Comparison of ENCODE assay signal across 8 cellular contexts in the genomic region with DNA sequence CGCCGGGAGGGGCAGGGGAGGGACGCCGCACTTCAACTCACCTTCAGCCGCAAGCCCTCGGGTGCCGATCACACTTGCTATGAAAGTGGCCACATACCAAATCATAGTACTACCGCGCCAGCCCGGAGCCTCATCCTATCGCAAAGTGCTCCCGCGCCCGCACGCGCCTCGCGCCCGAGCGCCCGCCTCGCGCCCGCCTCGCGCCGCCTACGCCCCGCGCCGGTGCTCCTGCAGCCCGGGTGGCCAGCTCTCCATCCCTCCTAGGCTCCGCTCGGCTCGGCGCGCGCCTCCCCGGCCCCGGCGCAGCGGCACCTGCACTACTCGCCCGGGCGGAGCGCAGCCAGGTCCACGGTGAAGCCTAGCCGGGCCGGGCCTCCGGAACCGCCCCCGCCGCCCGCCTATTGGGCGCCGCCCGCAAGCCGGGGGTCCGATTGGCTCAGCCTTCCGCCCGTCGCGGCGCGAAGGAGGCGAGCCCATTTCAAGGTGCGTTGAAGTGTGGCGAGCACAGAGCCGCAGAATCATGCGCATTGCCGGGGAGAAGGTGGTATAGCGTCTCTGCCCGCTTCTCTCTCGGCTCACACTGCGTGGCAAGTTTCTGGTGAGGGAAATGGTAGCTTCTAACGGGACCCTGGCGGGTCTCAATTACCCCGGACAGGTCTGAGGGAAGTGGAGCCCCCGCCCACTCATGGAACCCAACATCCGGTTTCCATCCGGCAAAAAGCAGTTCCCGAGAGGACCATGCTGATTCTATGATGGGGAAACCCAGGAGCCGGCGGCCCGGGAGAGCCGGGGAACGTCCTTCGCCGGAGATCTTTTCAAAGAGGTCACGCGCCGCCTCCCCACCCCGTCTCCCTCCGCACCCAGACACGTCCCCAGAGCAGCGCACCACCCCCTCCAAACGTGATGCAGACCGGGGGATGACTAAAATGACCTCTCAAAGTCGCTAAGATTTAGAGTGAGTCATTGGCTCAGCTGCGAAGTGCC. TPM values are rescaled to one million over a fixed set of nuclear protein-coding genes. Genes with fewer than 3 reads are reported as not detected.
A peak's percentile ranks its signal among the peaks of the same experiment; 100 is the strongest.
DNase-seq lines count a peak whose midpoint lies in the region; ATAC-seq and TF ChIP-seq lines count a peak whose summit lies in the region.

A gene with protein sequence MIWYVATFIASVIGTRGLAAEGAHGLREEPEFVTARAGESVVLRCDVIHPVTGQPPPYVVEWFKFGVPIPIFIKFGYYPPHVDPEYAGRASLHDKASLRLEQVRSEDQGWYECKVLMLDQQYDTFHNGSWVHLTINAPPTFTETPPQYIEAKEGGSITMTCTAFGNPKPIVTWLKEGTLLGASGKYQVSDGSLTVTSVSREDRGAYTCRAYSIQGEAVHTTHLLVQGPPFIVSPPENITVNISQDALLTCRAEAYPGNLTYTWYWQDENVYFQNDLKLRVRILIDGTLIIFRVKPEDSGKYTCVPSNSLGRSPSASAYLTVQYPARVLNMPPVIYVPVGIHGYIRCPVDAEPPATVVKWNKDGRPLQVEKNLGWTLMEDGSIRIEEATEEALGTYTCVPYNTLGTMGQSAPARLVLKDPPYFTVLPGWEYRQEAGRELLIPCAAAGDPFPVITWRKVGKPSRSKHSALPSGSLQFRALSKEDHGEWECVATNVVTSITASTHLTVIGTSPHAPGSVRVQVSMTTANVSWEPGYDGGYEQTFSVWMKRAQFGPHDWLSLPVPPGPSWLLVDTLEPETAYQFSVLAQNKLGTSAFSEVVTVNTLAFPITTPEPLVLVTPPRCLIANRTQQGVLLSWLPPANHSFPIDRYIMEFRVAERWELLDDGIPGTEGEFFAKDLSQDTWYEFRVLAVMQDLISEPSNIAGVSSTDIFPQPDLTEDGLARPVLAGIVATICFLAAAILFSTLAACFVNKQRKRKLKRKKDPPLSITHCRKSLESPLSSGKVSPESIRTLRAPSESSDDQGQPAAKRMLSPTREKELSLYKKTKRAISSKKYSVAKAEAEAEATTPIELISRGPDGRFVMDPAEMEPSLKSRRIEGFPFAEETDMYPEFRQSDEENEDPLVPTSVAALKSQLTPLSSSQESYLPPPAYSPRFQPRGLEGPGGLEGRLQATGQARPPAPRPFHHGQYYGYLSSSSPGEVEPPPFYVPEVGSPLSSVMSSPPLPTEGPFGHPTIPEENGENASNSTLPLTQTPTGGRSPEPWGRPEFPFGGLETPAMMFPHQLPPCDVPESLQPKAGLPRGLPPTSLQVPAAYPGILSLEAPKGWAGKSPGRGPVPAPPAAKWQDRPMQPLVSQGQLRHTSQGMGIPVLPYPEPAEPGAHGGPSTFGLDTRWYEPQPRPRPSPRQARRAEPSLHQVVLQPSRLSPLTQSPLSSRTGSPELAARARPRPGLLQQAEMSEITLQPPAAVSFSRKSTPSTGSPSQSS (N-terminal part only) (minus strand): TSS at position 319 of the 984 bp plus-strand sequence. CDS start 214 bp downstream, at position 105.

- peak within 1 kb of the TSS; percentile 81 for H2AFZ ChIP-seq in parathyroid adenoma

- peaks cover 36% of the 10 kb centered on the region for H3K27me3 ChIP-seq in HUES48 (ENCODE audit: control insufficient read depth, insufficient read depth, low read length)
- peaks cover 9% of the 10 kb centered on the region for H3K27me3 ChIP-seq in SJSA1 (replicated peaks)
- H3K27me3 ChIP-seq in parathyroid adenoma (ENCODE audit: control insufficient read depth, insufficient read depth, low read length) = no peaks in the 10 kb centered on the region
- H3K27me3 ChIP-seq in thyroid gland = no peaks in the 10 kb centered on the region

- H3K4me3 Mint-ChIP-seq in activated naive CD8-positive, alpha-beta T cell treated with anti-CD3 and anti-CD28 coated beads for 36 hours = peak within 1 kb of the TSS; percentile 86

- intact Hi-C loops in Right ventricle myocardium inferior (cut with DNase I) (loop anchor here (2.0 to 10.0 kb wide), 3 partner anchors 28 to 268 kb away; a partner anchor contains a TSS), thyroid gland (cut with DNase I) (no loop called here)

- H3K4me2 ChIP-seq in parathyroid adenoma (ENCODE audit: low read length) = peak within 1 kb of the TSS; percentile 71

- no peaks in the 10 kb centered on the region for H3K9me3 ChIP-seq in HUES48 (ENCODE audit: control insufficient read depth, insufficient read depth, low read length)
- 0 out of 2 replicates have a peak, but pooled peaks cover 3% of the 10 kb centered on the region for H3K9me3 ChIP-seq in SJSA1 (replicated peaks)
- H3K9me3 ChIP-seq in parathyroid adenoma (ENCODE audit: control insufficient read depth, low read length) = no peaks in the 10 kb centered on the region
- H3K9me3 ChIP-seq in thyroid gland = no peaks in the 10 kb centered on the region

- H3K79me2 ChIP-seq in parathyroid adenoma = peaks cover 9% of the 10 kb centered on the region

- peak; percentile 87 for DNase-seq in COR-L47 (lab: John Stamatoyannopoulos, UW)
- DNase-seq in SJSA1 (ENCODE audit: low read depth in 1 of 2, low spot score in 2 of 2) = peak in 1 of 2 experiments; percentile 15
- peak; percentile 96 for DNase-seq in activated naive CD8-positive, alpha-beta T cell treated with anti-CD3 and anti-CD28 coated beads for 36 hours
- DNase-seq in Right ventricle myocardium inferior (ENCODE audit: missing footprints) = peak; percentile 89
- peak; percentile 93 to 94 for DNase-seq in thyroid gland

- peak; percentile 36 to 99 for TF ChIP-seq POLR2A in thyroid gland (IDR thresholded peaks at IDR 0.05)

- no peaks in the 10 kb centered on the region for H3K9me3 Mint-ChIP-seq in activated naive CD8-positive, alpha-beta T cell treated with anti-CD3 and anti-CD28 coated beads for 36 hours

- H3K4me3 ChIP-seq in HUES48 (ENCODE audit: low read depth, low read length) (peak within 1 kb of the TSS; percentile 98), SJSA1 (peak within 1 kb of the TSS; percentile 10; the same call in 1 of the 2 replicates), parathyroid adenoma (ENCODE audit: low read depth, low read length) (peak within 1 kb of the TSS; percentile 67), thyroid gland (replicated peaks in 1 of 3) (peak within 1 kb of the TSS; percentile 5 to 49 (median 14))

- no peak for TF ChIP-seq CTCF in parathyroid adenoma (IDR thresholded peaks at IDR 0.05)
- TF ChIP-seq CTCF in thyroid gland (IDR thresholded peaks at IDR 0.05) = peak in 1 of 6 experiments; percentile 3

- peaks cover 47% of the 10 kb centered on the region for H3K4me1 Mint-ChIP-seq in activated naive CD8-positive, alpha-beta T cell treated with anti-CD3 and anti-CD28 coated beads for 36 hours

- 3 to 4% methylated on average over 18 to 24 of the region's 100 CpGs for WGBS in thyroid gland, 2 donors

- H3K36me3 ChIP-seq in HUES48 (ENCODE audit: control insufficient read depth, insufficient read depth, low read length) = no peaks in the 10 kb centered on the region
- H3K36me3 ChIP-seq in SJSA1 = no peaks in the 10 kb centered on the region
- H3K36me3 ChIP-seq in parathyroid adenoma (ENCODE audit: control insufficient read depth, insufficient read depth, low read length) = no peaks in the 10 kb centered on the region
- no peaks in the 10 kb centered on the region for H3K36me3 ChIP-seq in thyroid gland

- peaks cover 13% of the 10 kb centered on the region for H3K36me3 Mint-ChIP-seq in activated naive CD8-positive, alpha-beta T cell treated with anti-CD3 and anti-CD28 coated beads for 36 hours

- peak within 1 kb of the TSS; percentile 52; the same call in 1 of the 2 replicates for H3K9ac ChIP-seq in HUES48 (ENCODE audit: low read depth, low read length)
- peak within 1 kb of the TSS; percentile 28 for H3K9ac ChIP-seq in parathyroid adenoma

- H3K27me3 Mint-ChIP-seq in activated naive CD8-positive, alpha-beta T cell treated with anti-CD3 and anti-CD28 coated beads for 36 hours = peaks cover 4% of the 10 kb centered on the region

- H3K4me1 ChIP-seq in HUES48 (ENCODE audit: control insufficient read depth, insufficient read depth, low read length) (peaks cover 29% of the 10 kb centered on the region), SJSA1 (replicated peaks) (no peaks in the 10 kb centered on the region), parathyroid adenoma (peaks cover 16% of the 10 kb centered on the region), thyroid gland (peaks cover 16 to 45% of the 10 kb centered on the region in 2 donors)

- peak; percentile 99 for ATAC-seq in GM21367 (IDR thresholded peaks at IDR 0.05; ENCODE audit: unreplicated experiment)
- peak; percentile 86 for ATAC-seq in Right ventricle myocardium inferior

- no peak within 1 kb of the TSS for H3K27ac ChIP-seq in HUES48 (ENCODE audit: low read depth, low read length)
- H3K27ac ChIP-seq in SJSA1 = no peak within 1 kb of the TSS
- peak within 1 kb of the TSS; percentile 76 for H3K27ac ChIP-seq in parathyroid adenoma
- peak within 1 kb of the TSS; percentile 69 to 93 (median 88) for H3K27ac ChIP-seq in thyroid gland

- peak within 1 kb of the TSS; percentile 92 for H3K27ac Mint-ChIP-seq in activated naive CD8-positive, alpha-beta T cell treated with anti-CD3 and anti-CD28 coated beads for 36 hours

RNA-seq across cellular contexts. Expression of the gene that starts here (rescaled TPM):
- 2.5 TPM in 1 of 2 replicates, not detected in the other for total RNA-seq in SJSA1 (2014; rRNA removed; shearing (Covaris generic))
- 10 to 100 TPM; 36.0 to 46.5 TPM for total RNA-seq in activated naive CD8-positive, alpha-beta T cell treated with anti-CD3 and anti-CD28 coated beads for 36 hours
- total RNA-seq in Right ventricle myocardium inferior (41.7 TPM), thyroid gland (10 to 100 TPM in 3 of 4 donors, 1 to 10 TPM in 1; 9.7 to 36.5 (median 13.8) TPM)

Comparison
In these comparisons a context has a peak if more than half of its experiments do, and no peak if none do; other contexts are left out.
1. H3K27ac ChIP-seq: peak in parathyroid adenoma (single experiment) and thyroid gland (3 of 3); none in HUES48 (single experiment) and SJSA1 (single experiment).
2. H3K4me3 ChIP-seq: peak in every context shown above with its lines; median percentile 98 in HUES48; 67 in parathyroid adenoma; 14 in thyroid gland; 10 in SJSA1.